29 cellular contexts compared by ENCODE assay signal in the genomic region with DNA sequence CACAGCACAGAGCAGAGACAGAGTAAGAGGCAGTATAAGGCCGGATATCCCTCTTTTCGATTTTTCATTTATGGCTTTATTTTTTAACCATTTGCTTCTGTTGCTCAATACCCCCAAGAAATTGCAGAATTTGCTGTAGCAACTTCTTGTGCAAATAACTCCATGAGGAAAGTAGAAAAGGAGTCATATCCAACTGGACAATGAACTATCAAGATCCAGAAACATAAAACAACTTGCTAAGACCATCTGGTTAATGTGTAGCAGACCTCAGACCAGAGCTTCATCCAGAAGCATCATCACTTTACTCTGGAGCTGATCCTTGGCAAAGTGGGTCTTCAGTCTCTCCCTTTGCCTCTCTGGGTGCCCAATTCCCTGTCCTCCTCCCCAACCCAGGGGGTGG.
"Had no signal": no experiment of that assay in that cellular context is flagged by ENCODE, and none has a peak within 500 bp of the region (broad histone marks: within the 10 kb centered on the region; RNA-seq: fewer than 3 reads in every experiment).

No MANE protein-coding gene starts in this region.

- DNase-seq: activated CD4-positive, alpha-beta T cell treated with anti-CD3 and anti-CD28 coated beads for 36 hours; activated CD4-positive, alpha-beta T cell treated with anti-CD3 and anti-CD28 coated beads, Interleukin-2, amount 10 ng/mL, durations not matched to agents 7 days and 5 days; activated CD4-positive, alpha-beta T cell treated with anti-CD3 and anti-CD28 coated beads, Interleukin-2, amount 50 U/mL, for 48 hours; activated CD8-positive, alpha-beta T cell treated with anti-CD3 and anti-CD28 coated beads, Interleukin-2, amount 10 ng/mL, durations not matched to agents 7 days and 5 days; activated gamma-delta T cell; activated naive CD4-positive, alpha-beta T cell treated with Interleukin-2 at 50 U/mL for 16 hours; activated naive CD8-positive, alpha-beta T cell treated with anti-CD3 and anti-CD28 coated beads, Interleukin-2, amount 10 ng/mL, durations not matched to agents 7 days and 5 days; activated T-cell treated with anti-CD3 and anti-CD28 coated beads, Interleukin-2, amount 50 U/mL, for 24 hours; body of pancreas; Kasumi-1; KG1; MG63; NCI-H1048; NCI-H1105 treated with DMSO at 0.1 percent for 48 hours; NCI-H1436; NCI-H1694; NCI-H1930; NCI-H2081 treated with DMSO at 0.1 percent for 48 hours; NCI-H345; NCI-H524 treated with DMSO at 0.1 percent for 48 hours; PC-3; Peyer's patch; RPMI8226; SHP77 treated with DMSO at 0.1 percent for 48 hours; SK-N-SH had no signal

- H3K27ac ChIP-seq: body of pancreas, breast epithelium, Peyer's patch, SJSA1 had no signal

- H3K4me1 ChIP-seq: body of pancreas, breast epithelium, Peyer's patch had no signal

- H3K27me3 ChIP-seq: body of pancreas, breast epithelium, Peyer's patch, SJSA1 had no signal

- H3K4me3 ChIP-seq: body of pancreas, breast epithelium, MG63, Peyer's patch, SJSA1 had no signal

- H3K36me3 ChIP-seq: breast epithelium, MG63, Peyer's patch, SJSA1 had no signal

- H3K9me3 ChIP-seq: body of pancreas, breast epithelium, MG63, Peyer's patch, SJSA1, SK-N-SH had no signal

- ATAC-seq: activated CD4-positive, alpha-beta T cell treated with anti-CD3 and anti-CD28 coated beads for 36 hours; activated CD4-positive, CD25-positive, alpha-beta regulatory T cell treated with anti-CD3 and anti-CD28 coated beads, Interleukin-2, amount 50 U/mL, for 24 hours; activated CD8-positive, alpha-beta T cell treated with anti-CD3 and anti-CD28 coated beads, Interleukin-2, amount 10 ng/mL, durations not matched to agents 7 days and 5 days; body of pancreas; WTC11 had no signal
